ENCODE assay signal across 22 cellular contexts in the genomic region with DNA sequence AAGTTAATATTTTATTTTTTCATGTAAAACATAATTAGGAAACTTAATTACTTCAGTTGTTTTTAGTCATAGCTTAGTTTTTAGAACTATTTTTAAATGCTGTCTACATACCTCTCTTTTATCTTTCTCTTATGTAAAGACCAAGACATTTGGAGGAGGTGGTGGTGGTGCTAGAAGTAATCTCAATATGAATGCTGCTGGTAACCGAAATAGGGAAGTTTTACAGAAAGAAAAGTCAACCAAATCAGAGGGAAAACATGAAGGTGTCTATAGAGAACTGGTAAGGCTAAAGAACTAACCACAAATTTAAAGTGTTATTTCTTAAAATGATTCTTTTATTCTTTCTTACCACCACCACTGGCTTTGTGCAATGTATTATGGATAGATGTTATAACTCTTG.
A peak's percentile ranks its signal among the peaks of the same experiment; 100 is the strongest.
DNase-seq lines count a peak whose midpoint lies in the region; ATAC-seq, FAIRE-seq and TF ChIP-seq lines count a peak whose summit lies in the region.
"Had no signal": no experiment of that assay in that cellular context is flagged by ENCODE, and none has a peak within 500 bp of the region (broad histone marks: within the 10 kb centered on the region; RNA-seq: fewer than 3 reads in every experiment).

No MANE protein-coding gene starts in this region.

- DNase-seq in H7 (peak; percentile 9), kidney (no peak), upper lobe of right lung (no peak), NCI-H2196 (lab: John Stamatoyannopoulos, UW; ENCODE audit: unreplicated experiment) (no peak), NCI-H1092 (lab: John Stamatoyannopoulos, UW) (no peak)
- DNase-seq: activated gamma-delta T cell treated with Interleukin-2 at 50 U/mL for 16 hours; activated T-cell treated with anti-CD3 and anti-CD28 coated beads, Interleukin-2, amount 50 U/mL, for 1 hour; body of pancreas; cerebellar nuclear complex; dorsolateral prefrontal cortex; EL; lower lobe of right lung; mucosa of descending colon; NCI-H187 treated with DMSO at 0.1 percent for 48 hours; NCI-H526 treated with DMSO at 0.1 percent for 48 hours; T-cell had no signal

- H3K36me3 ChIP-seq in H7 (replicated peaks; ENCODE audit: control insufficient read depth, insufficient read depth, low read length) (no peaks in the 10 kb centered on the region), kidney (ENCODE audit: control insufficient read depth in 1 of 2, insufficient read depth in 2 of 2, low read length in 2 of 2) (peaks cover 5 to 9% of the 10 kb centered on the region in 2 donors), upper lobe of right lung (peaks cover 14% of the 10 kb centered on the region)
- H3K36me3 ChIP-seq: lower lobe of right lung, SJSA1 had no signal

- TF ChIP-seq CTCF in kidney (IDR thresholded peaks at IDR 0.05; ENCODE audit: borderline replicate concordance, extremely low read depth, insufficient read depth) (no peak), upper lobe of right lung (IDR thresholded peaks at IDR 0.05) (no peak)

- H3K4me1 ChIP-seq in kidney (ENCODE audit: control insufficient read depth in 1 of 2, insufficient read depth in 1 of 2, low read depth in 1 of 2, low read length in 2 of 2) = no peaks in the 10 kb centered on the region
- no peaks in the 10 kb centered on the region for H3K4me1 ChIP-seq in upper lobe of right lung
- H3K4me1 ChIP-seq: body of pancreas, lower lobe of right lung, right atrium auricular region, SJSA1 had no signal

- ATAC-seq in GM18867 (IDR thresholded peaks at IDR 0.05; ENCODE audit: unreplicated experiment) = peak; percentile 76
- peak; percentile 53 for ATAC-seq in HG03378 (IDR thresholded peaks at IDR 0.05; ENCODE audit: unreplicated experiment)
- no peak for ATAC-seq in upper lobe of right lung
- ATAC-seq: body of pancreas, lower lobe of right lung, mucosa of descending colon, T-cell had no signal

- no peak overlapping the region for H3K9ac ChIP-seq in kidney (ENCODE audit: low read length in 2 of 2)

- H3K4me3 ChIP-seq in H7 (ENCODE audit: insufficient read depth, low read depth, low read length) (no peak overlapping the region), kidney (ENCODE audit: low read length in 2 of 2) (no peak overlapping the region), upper lobe of right lung (no peak overlapping the region)
- H3K4me3 ChIP-seq: body of pancreas, dorsolateral prefrontal cortex, lower lobe of right lung, mucosa of descending colon, right atrium auricular region, SJSA1 had no signal

- peak; percentile 8 for FAIRE-seq in kidney (lab: Jason Lieb, UNC)
- FAIRE-seq: D721Med had no signal

- H3K27ac ChIP-seq in kidney (ENCODE audit: low read depth in 2 of 2, low read length in 2 of 2) (no peak overlapping the region), upper lobe of right lung (no peak overlapping the region)
- H3K27ac ChIP-seq: body of pancreas, C4-2B, dorsolateral prefrontal cortex, lower lobe of right lung, right atrium auricular region, SJSA1 had no signal

- H3K27me3 ChIP-seq in H7 (ENCODE audit: control insufficient read depth, insufficient read depth, low read length) = no peaks in the 10 kb centered on the region
- no peaks in the 10 kb centered on the region for H3K27me3 ChIP-seq in upper lobe of right lung
- H3K27me3 ChIP-seq: body of pancreas, dorsolateral prefrontal cortex, right atrium auricular region, SJSA1 had no signal

- intact Hi-C loops in kidney (cut with DNase I) (no loop called here), upper lobe of right lung (cut with DNase I) (no loop called here)

- H3K9me3 ChIP-seq in kidney (ENCODE audit: control insufficient read depth in 1 of 2, low read length in 2 of 2) (no peaks in the 10 kb centered on the region), upper lobe of right lung (no peaks in the 10 kb centered on the region)
- H3K9me3 ChIP-seq: lower lobe of right lung, mucosa of descending colon, right atrium auricular region, SJSA1 had no signal
